ENCODE assay signal across 10 cellular contexts in genomic region chr3:112974178-112974517, GRCh38. TPM values are rescaled to one million over a fixed set of nuclear protein-coding genes. Genes with fewer than 3 reads are reported as not detected.
DNase-seq lines count a peak whose midpoint lies in the region; ATAC-seq and TF ChIP-seq lines count a peak whose summit lies in the region.
"Had no signal": no experiment of that assay in that cellular context is flagged by ENCODE, and none has a peak within 500 bp of the region (broad histone marks: within the 10 kb centered on the region; RNA-seq: fewer than 3 reads in every experiment).

No MANE protein-coding gene starts in this region.

- H2BK5ac ChIP-seq in neuronal stem cell (ENCODE audit: low read length), result no peak overlapping the region

- no peaks in the 10 kb centered on the region for H3K36me3 Mint-ChIP-seq in activated B cell treated with CpG ODN at 0.5 μM for 24 hours (ENCODE audit: low read depth)

- H3K14ac ChIP-seq in neuronal stem cell (ENCODE audit: low read length), result no peak overlapping the region

- H3K4ac ChIP-seq in neuronal stem cell (ENCODE audit: low read length), result no peak overlapping the region

- POLR2A ChIA-PET in activated B cell treated with CpG ODN at 0.5 μM for 24 hours (lab: Charles Lee), result interaction anchor here (0.6 to 2.7 kb wide), 4 partner anchors 127 to 239 kb away, joined by 3 to 10 read pairs (median 6); no protein-coding TSS in a partner anchor

- H2AFZ ChIP-seq in neuronal stem cell (ENCODE audit: low read length), result no peak overlapping the region

- H3K9me3 Mint-ChIP-seq in activated B cell treated with CpG ODN at 0.5 μM for 24 hours, result no peaks in the 10 kb centered on the region

- H3K18ac ChIP-seq in neuronal stem cell (ENCODE audit: low read length), result no peak overlapping the region

- H3K9me3 ChIP-seq in psoas muscle (no peaks in the 10 kb centered on the region), neuronal stem cell (replicated peaks in 1 of 2; ENCODE audit: control insufficient read depth in 2 of 2, insufficient read depth in 1 of 2, low read depth in 1 of 2, low read length in 2 of 2) (no peaks in the 10 kb centered on the region)
- H3K9me3 ChIP-seq: SK-N-SH had no signal

- TF ChIP-seq CTCF in activated B cell treated with CpG ODN at 0.5 μM for 24 hours (IDR thresholded peaks at IDR 0.05), result no peak
- TF ChIP-seq CTCF in psoas muscle (IDR thresholded peaks at IDR 0.05), result no peak

- peak overlapping the region; percentile 76 for H3K27ac Mint-ChIP-seq in activated B cell treated with CpG ODN at 0.5 μM for 24 hours

- H3K4me3 Mint-ChIP-seq in activated B cell treated with CpG ODN at 0.5 μM for 24 hours, result peak overlapping the region; percentile 84

- H4K8ac ChIP-seq in neuronal stem cell (ENCODE audit: low read depth, low read length), result no peak overlapping the region

- WGBS in psoas muscle, 3 donors, result 80 to 86% (median 83%) methylated on average over 2 of the region's 2 CpGs
- WGBS in neuronal stem cell (ENCODE audit: extremely low coverage in 2 of 2, insufficient read length in 2 of 2, insufficient replicate concordance in 1 of 2), 2 donors, result no CpG with 5 or more reads among the region's 2 CpGs

- H2AK5ac ChIP-seq in neuronal stem cell (ENCODE audit: low read depth, low read length), result no peak overlapping the region

- H2BK15ac ChIP-seq in neuronal stem cell (ENCODE audit: low read length), result no peak overlapping the region

- H3K36me3 ChIP-seq in psoas muscle (ENCODE audit: insufficient read depth in 1 of 2, low read depth in 1 of 2) (no peaks in the 10 kb centered on the region), neuronal stem cell (replicated peaks in 1 of 2; ENCODE audit: control insufficient read depth in 2 of 2, insufficient read depth in 2 of 2, low read length in 2 of 2) (no peaks in the 10 kb centered on the region)

- no peak overlapping the region for H2BK12ac ChIP-seq in neuronal stem cell (ENCODE audit: low read length)

- H3K4me1 Mint-ChIP-seq in activated B cell treated with CpG ODN at 0.5 μM for 24 hours, result peaks cover 77% of the 10 kb centered on the region

- H3K27ac ChIP-seq in psoas muscle (no peak overlapping the region), neuronal stem cell (replicated peaks; ENCODE audit: low read length) (no peak overlapping the region)

- no peak for DNase-seq in activated B cell treated with CpG ODN at 0.5 μM for 24 hours
- no peak for DNase-seq in psoas muscle
- DNase-seq in neuronal stem cell (ENCODE audit: low spot score), result no peak
- DNase-seq in RPMI8226, result no peak
- DNase-seq in COR-L47 (lab: John Stamatoyannopoulos, UW), result no peak
- no peak for DNase-seq in GOT3 (lab: John Stamatoyannopoulos, UW)
- DNase-seq: NCI-H187 treated with DMSO at 0.1 percent for 48 hours, SK-N-SH had no signal

- CTCF ChIA-PET in activated B cell treated with CpG ODN at 0.5 μM for 24 hours (lab: Charles Lee), result interaction anchor here (1.0 to 3.2 kb wide), 4 partner anchors 9 to 331 kb away, joined by 3 to 41 read pairs (median 5); no protein-coding TSS in a partner anchor

- peak overlapping the region; percentile 39 for H3K4me3 ChIP-seq in psoas muscle
- no peak overlapping the region for H3K4me3 ChIP-seq in neuronal stem cell (ENCODE audit: low read length in 2 of 2)

- no peak overlapping the region for H4K91ac ChIP-seq in neuronal stem cell (ENCODE audit: low read depth, low read length, poor library complexity)

- H3K23ac ChIP-seq in neuronal stem cell (ENCODE audit: low read depth, low read length, poor library complexity), result no peak overlapping the region

- no peak overlapping the region for H3K9ac ChIP-seq in neuronal stem cell (ENCODE audit: low read depth, low read length, poor library complexity)
- H3K9ac ChIP-seq: SK-N-SH had no signal

- no peaks in the 10 kb centered on the region for H3K27me3 Mint-ChIP-seq in activated B cell treated with CpG ODN at 0.5 μM for 24 hours

- H3K27me3 ChIP-seq in psoas muscle (ENCODE audit: insufficient read depth in 3 of 3, low read length in 2 of 3) (peaks cover 0 to 6% (median 2%) of the 10 kb centered on the region in 3 donors), neuronal stem cell (ENCODE audit: control insufficient read depth in 3 of 3, insufficient read depth in 3 of 3, low read depth in 1 of 3, low read length in 3 of 3) (peaks cover 0 to 21% (median 0%) of the 10 kb centered on the region in 3 experiments)

- H3K4me2 ChIP-seq in neuronal stem cell (ENCODE audit: insufficient read depth, low read length, poor library complexity, severe bottlenecking), result no peak overlapping the region
- H3K4me2 ChIP-seq: SK-N-SH had no signal

- intact Hi-C loops in activated B cell treated with CpG ODN at 0.5 μM for 24 hours (cut with micrococcal nuclease) (loop anchor here (5.0 kb wide), 2 partner anchors 67 to 102 kb away; no protein-coding TSS in a partner anchor), psoas muscle (cut with DNase I) (loop anchor here in 1 of 2 donors (10.0 kb wide), 1 partner anchor 239 kb away; no protein-coding TSS in a partner anchor)

- no peak overlapping the region for H2BK120ac ChIP-seq in neuronal stem cell (ENCODE audit: low read depth, low read length)

- no peaks in the 10 kb centered on the region for H3K79me1 ChIP-seq in neuronal stem cell (ENCODE audit: low read depth, low read length)

- ATAC-seq in GM18909 (IDR thresholded peaks at IDR 0.05; ENCODE audit: poor library complexity, unreplicated experiment), result peak; percentile 26
- peak; percentile 11 for ATAC-seq in HG02623 (IDR thresholded peaks at IDR 0.05; ENCODE audit: unreplicated experiment)
- ATAC-seq in activated B cell treated with CpG ODN at 0.5 μM for 24 hours (ENCODE audit: low read depth), result peak; percentile 42
- ATAC-seq in psoas muscle, result no peak

- no peaks in the 10 kb centered on the region for H3K4me1 ChIP-seq in psoas muscle
- no peaks in the 10 kb centered on the region for H3K4me1 ChIP-seq in neuronal stem cell (ENCODE audit: control insufficient read depth in 2 of 2, insufficient read depth in 1 of 2, low read depth in 1 of 2, low read length in 2 of 2)

RNA-seq across cellular contexts. Expression of gene CD200R1, which starts 0.8 kb away (rescaled TPM):
- total RNA-seq in activated B cell treated with CpG ODN at 0.5 μM for 24 hours, result 3.3 and 4.1 TPM in 2 replicates
- total RNA-seq in psoas muscle, result under 1 TPM; 0.50 to 0.79 (median 0.60) TPM
- under 1 TPM; 0.06 to 0.19 (median 0.09) TPM for polyA plus RNA-seq in psoas muscle
- 0.04 TPM for polyA plus RNA-seq in neuronal stem cell (2013, experiment 1 of 2)
- 0.06 TPM for polyA plus RNA-seq in neuronal stem cell (2013, experiment 2 of 2)

RNA-seq across cellular contexts. Expression of gene GTPBP8, which starts 16.6 kb away (rescaled TPM):
- 14.3 and 18.1 TPM in 2 replicates for total RNA-seq in activated B cell treated with CpG ODN at 0.5 μM for 24 hours
- total RNA-seq in psoas muscle, result 10 to 100 TPM; 15.4 to 27.9 (median 22.9) TPM
- polyA plus RNA-seq in psoas muscle, result 10 to 100 TPM; 20.1 to 41.9 (median 40.5) TPM
- polyA plus RNA-seq in neuronal stem cell (2013, experiment 1 of 2), result 51.2 TPM
- 53.9 TPM for polyA plus RNA-seq in neuronal stem cell (2013, experiment 2 of 2)

Comparison
In these comparisons a context has a peak if more than half of its experiments do, and no peak if none do; other contexts are left out.
1. ATAC-seq: peak in GM18909 (single experiment), HG02623 (single experiment) and activated B cell treated with CpG ODN at 0.5 μM for 24 hours (single experiment); none in psoas muscle (0 of 4).